Comparison of ENCODE assay signal across 1 cellular context in the genomic region with DNA sequence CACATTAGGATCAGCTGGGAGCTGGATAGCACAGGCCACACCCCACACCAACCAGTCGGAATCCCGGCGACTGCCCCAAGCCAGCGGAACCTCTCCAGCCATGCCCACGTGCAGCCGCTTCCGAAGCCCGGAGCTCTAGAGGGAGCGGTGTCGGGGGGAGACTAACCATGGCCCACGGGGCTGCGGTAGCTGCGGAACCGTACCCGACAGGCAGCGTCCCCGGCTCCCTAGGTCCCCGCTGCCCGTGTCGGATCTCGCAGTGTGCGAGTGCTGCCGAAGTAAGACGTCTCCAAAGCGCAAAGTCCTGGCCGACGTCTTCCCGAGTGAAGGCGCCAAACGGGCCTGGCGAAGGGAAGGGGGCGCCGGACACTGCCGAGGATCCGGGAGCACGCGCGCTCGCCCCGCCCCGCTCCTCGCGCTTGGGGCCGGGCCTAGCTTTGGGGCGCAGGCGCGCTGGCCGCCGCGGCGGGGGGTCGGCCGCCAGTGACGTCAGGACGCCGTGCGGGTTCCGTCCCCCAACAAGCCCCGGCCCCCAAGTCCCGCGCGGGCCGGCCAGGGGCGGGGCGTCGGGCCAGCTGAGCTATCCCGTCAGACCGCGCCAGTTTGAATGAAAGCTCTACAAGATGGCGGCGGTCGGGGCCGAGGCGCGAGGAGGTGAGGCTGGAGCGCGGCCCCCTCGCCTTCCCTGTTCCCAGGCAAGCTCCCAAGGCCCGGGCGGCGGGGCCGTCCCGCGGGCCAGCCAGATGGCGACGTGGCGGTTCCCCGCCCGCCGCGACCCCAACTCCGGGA.
TF ChIP-seq lines count a peak whose summit lies in the region.

A gene with protein sequence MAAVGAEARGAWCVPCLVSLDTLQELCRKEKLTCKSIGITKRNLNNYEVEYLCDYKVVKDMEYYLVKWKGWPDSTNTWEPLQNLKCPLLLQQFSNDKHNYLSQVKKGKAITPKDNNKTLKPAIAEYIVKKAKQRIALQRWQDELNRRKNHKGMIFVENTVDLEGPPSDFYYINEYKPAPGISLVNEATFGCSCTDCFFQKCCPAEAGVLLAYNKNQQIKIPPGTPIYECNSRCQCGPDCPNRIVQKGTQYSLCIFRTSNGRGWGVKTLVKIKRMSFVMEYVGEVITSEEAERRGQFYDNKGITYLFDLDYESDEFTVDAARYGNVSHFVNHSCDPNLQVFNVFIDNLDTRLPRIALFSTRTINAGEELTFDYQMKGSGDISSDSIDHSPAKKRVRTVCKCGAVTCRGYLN (plus strand): TSS at position 601 of the 789 bp plus-strand sequence. CDS start 23 bp downstream, at position 624.

TF ChIP-seq in HepG2, 621 proteins besides CTCF, POLR2A, EP300 and RAD21 (continued from another document and continues in another):
- TF ChIP-seq ZNF362 (CRISPR knock-in tag; IDR thresholded peaks at IDR 0.05; ENCODE audit: borderline replicate concordance) (peak; percentile 36; the same call in 1 of the 2 replicates), HMGA1 (CRISPR knock-in tag; conservative IDR thresholded peaks at IDR 0.05) (no peak), PAX8 (CRISPR knock-in tag; IDR thresholded peaks at IDR 0.05; ENCODE audit: borderline replicate concordance) (no peak), DPF2 (CRISPR knock-in tag; IDR thresholded peaks at IDR 0.05; ENCODE audit: borderline replicate concordance, low read depth) (no peak), SNAPC4 (CRISPR knock-in tag; IDR thresholded peaks at IDR 0.05) (peak; percentile 78), NFKBIZ (CRISPR knock-in tag; IDR thresholded peaks at IDR 0.05) (no peak), MIER2 (CRISPR knock-in tag; IDR thresholded peaks at IDR 0.05) (peak; percentile 54; the same call in 1 of the 2 replicates), YEATS2 (CRISPR knock-in tag; IDR thresholded peaks at IDR 0.05; ENCODE audit: borderline replicate concordance) (peak; percentile 70), ATF7-NPFF (CRISPR knock-in tag; IDR thresholded peaks at IDR 0.05; ENCODE audit: low read depth) (peak; percentile 88), MTF1 (CRISPR knock-in tag; IDR thresholded peaks at IDR 0.05) (no peak), PRPF4 (IDR thresholded peaks at IDR 0.05; ENCODE audit: low read depth, low read length, poor library complexity, severe bottlenecking) (no peak), ZNF264 (CRISPR knock-in tag; IDR thresholded peaks at IDR 0.05) (peak; percentile 53; the same call in 1 of the 2 replicates), ZNF33B (CRISPR knock-in tag; IDR thresholded peaks at IDR 0.05) (peak; percentile 93), ZFYVE20 (CRISPR knock-in tag; IDR thresholded peaks at IDR 0.05; ENCODE audit: borderline replicate concordance, low read depth) (no peak; the same call in 1 of the 2 replicates), ERF (CRISPR knock-in tag; IDR thresholded peaks at IDR 0.05) (no peak; the same call in 1 of the 2 replicates), PCBP2 (optimal IDR thresholded peaks at IDR 0.05; ENCODE audit: low read depth, low read length, poor library complexity, severe bottlenecking) (no peak), ZNF280D (CRISPR knock-in tag; IDR thresholded peaks at IDR 0.05) (peak; percentile 70; the same call in 1 of the 2 replicates), NKX3-1 (CRISPR knock-in tag; IDR thresholded peaks at IDR 0.05) (0 out of 2 replicates have a peak, but pooled peaks have one; percentile 25), ZNF678 (CRISPR knock-in tag; IDR thresholded peaks at IDR 0.05) (peak; percentile 62; the same call in 1 of the 2 replicates), ZNF672 (CRISPR knock-in tag; IDR thresholded peaks at IDR 0.05) (no peak), HNF4G (IDR thresholded peaks at IDR 0.05; ENCODE audit: borderline replicate concordance, low read depth, low read length) (peak; percentile 5; the same call in 1 of the 2 replicates), HNF4G (CRISPR knock-in tag; IDR thresholded peaks at IDR 0.05; ENCODE audit: borderline replicate concordance, low read depth) (no peak), ATF6 (CRISPR knock-in tag; conservative IDR thresholded peaks at IDR 0.05) (0 out of 2 replicates have a peak, but pooled peaks have one; percentile 65), ZNF343 (CRISPR knock-in tag; IDR thresholded peaks at IDR 0.05) (0 out of 2 replicates have a peak, but pooled peaks have one; percentile 46)
- TF ChIP-seq, protein P1, sequence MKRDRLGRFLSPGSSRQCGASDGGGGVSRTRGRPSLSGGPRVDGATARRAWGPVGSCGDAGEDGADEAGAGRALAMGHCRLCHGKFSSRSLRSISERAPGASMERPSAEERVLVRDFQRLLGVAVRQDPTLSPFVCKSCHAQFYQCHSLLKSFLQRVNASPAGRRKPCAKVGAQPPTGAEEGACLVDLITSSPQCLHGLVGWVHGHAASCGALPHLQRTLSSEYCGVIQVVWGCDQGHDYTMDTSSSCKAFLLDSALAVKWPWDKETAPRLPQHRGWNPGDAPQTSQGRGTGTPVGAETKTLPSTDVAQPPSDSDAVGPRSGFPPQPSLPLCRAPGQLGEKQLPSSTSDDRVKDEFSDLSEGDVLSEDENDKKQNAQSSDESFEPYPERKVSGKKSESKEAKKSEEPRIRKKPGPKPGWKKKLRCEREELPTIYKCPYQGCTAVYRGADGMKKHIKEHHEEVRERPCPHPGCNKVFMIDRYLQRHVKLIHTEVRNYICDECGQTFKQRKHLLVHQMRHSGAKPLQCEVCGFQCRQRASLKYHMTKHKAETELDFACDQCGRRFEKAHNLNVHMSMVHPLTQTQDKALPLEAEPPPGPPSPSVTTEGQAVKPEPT (CRISPR knock-in tag; IDR thresholded peaks at IDR 0.05; ENCODE audit: low read depth), result peak; percentile 92; the same call in 1 of the 2 replicates
- TF ChIP-seq, protein P2, sequence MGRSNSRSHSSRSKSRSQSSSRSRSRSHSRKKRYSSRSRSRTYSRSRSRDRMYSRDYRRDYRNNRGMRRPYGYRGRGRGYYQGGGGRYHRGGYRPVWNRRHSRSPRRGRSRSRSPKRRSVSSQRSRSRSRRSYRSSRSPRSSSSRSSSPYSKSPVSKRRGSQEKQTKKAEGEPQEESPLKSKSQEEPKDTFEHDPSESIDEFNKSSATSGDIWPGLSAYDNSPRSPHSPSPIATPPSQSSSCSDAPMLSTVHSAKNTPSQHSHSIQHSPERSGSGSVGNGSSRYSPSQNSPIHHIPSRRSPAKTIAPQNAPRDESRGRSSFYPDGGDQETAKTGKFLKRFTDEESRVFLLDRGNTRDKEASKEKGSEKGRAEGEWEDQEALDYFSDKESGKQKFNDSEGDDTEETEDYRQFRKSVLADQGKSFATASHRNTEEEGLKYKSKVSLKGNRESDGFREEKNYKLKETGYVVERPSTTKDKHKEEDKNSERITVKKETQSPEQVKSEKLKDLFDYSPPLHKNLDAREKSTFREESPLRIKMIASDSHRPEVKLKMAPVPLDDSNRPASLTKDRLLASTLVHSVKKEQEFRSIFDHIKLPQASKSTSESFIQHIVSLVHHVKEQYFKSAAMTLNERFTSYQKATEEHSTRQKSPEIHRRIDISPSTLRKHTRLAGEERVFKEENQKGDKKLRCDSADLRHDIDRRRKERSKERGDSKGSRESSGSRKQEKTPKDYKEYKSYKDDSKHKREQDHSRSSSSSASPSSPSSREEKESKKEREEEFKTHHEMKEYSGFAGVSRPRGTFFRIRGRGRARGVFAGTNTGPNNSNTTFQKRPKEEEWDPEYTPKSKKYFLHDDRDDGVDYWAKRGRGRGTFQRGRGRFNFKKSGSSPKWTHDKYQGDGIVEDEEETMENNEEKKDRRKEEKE (IDR thresholded peaks at IDR 0.05), result no peak
- TF ChIP-seq, protein P3, sequence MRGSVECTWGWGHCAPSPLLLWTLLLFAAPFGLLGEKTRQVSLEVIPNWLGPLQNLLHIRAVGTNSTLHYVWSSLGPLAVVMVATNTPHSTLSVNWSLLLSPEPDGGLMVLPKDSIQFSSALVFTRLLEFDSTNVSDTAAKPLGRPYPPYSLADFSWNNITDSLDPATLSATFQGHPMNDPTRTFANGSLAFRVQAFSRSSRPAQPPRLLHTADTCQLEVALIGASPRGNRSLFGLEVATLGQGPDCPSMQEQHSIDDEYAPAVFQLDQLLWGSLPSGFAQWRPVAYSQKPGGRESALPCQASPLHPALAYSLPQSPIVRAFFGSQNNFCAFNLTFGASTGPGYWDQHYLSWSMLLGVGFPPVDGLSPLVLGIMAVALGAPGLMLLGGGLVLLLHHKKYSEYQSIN (CRISPR knock-in tag; IDR thresholded peaks at IDR 0.05; ENCODE audit: borderline replicate concordance), result no peak
- TF ChIP-seq, protein P4, sequence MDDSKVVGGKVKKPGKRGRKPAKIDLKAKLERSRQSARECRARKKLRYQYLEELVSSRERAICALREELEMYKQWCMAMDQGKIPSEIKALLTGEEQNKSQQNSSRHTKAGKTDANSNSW (CRISPR knock-in tag; IDR thresholded peaks at IDR 0.05; ENCODE audit: borderline replicate concordance), result 0 out of 2 replicates have a peak, but pooled peaks have one; percentile 27
